ENCODE assay signal across 8 cellular contexts in genomic region chr15:39920510-39921273, GRCh38. TPM values are rescaled to one million over a fixed set of nuclear protein-coding genes. Genes with fewer than 3 reads are reported as not detected.
DNase-seq lines count a peak whose midpoint lies in the region; ATAC-seq and TF ChIP-seq lines count a peak whose summit lies in the region.

No MANE protein-coding gene starts in this region.

- peak overlapping the region; percentile 96 for H3K4ac ChIP-seq in mesendoderm (ENCODE audit: low read depth, low read length)

- peak overlapping the region; percentile 40 for H2BK120ac ChIP-seq in mesendoderm (ENCODE audit: low read depth, low read length)

- H3K4me1 ChIP-seq in mesendoderm (ENCODE audit: control insufficient read depth, low read depth, low read length), result no peaks in the 10 kb centered on the region

- DNase-seq in AG09309 (ENCODE audit: low read depth) (peak; percentile 25), NCI-H526 treated with DMSO at 0.1 percent for 48 hours (lab: John Stamatoyannopoulos, UW) (peak; percentile 78), mesendoderm (peak; percentile 80)
- DNase-seq in activated CD8-positive, alpha-beta memory T cell treated with anti-CD3 and anti-CD28 coated beads for 4 hours (ENCODE audit: low read depth in 2 of 2), result peak; percentile 65 to 75
- DNase-seq in effector memory CD8-positive, alpha-beta T cell, result peak; percentile 69 to 71 (median 70)
- DNase-seq in stimulated activated CD8-positive, alpha-beta memory T cell treated with anti-CD3 and anti-CD28 coated beads, Interleukin-12 subunit alpha, Interleukin-12 subunit beta, amount 100 ng/mL, for 4 hours (ENCODE audit: low read depth), result peak; percentile 73

- H3K56ac ChIP-seq in mesendoderm (ENCODE audit: low read length), result peak overlapping the region; percentile 93

- H4K5ac ChIP-seq in mesendoderm (ENCODE audit: low read length), result peak overlapping the region; percentile 65

- no peak overlapping the region for H2BK5ac ChIP-seq in mesendoderm (ENCODE audit: low read length)

- no peaks in the 10 kb centered on the region for H3K36me3 Mint-ChIP-seq in effector memory CD8-positive, alpha-beta T cell (ENCODE audit: insufficient read depth)

- H4K8ac ChIP-seq in mesendoderm (ENCODE audit: low read depth, low read length), result peak overlapping the region; percentile 77

- no peaks in the 10 kb centered on the region for H3K27me3 ChIP-seq in mesendoderm (ENCODE audit: insufficient read depth, low read length, poor library complexity)

- H3K4me3 ChIP-seq in AG09309 (ENCODE audit: control insufficient read depth, low read depth, low read length) (peak overlapping the region; percentile 82), mesendoderm (ENCODE audit: low read length) (peak overlapping the region; percentile 74)

- H3K36me3 ChIP-seq in mesendoderm (ENCODE audit: control insufficient read depth, insufficient read depth, low read length), result no peaks in the 10 kb centered on the region

- peak overlapping the region; percentile 94 for H3K23ac ChIP-seq in mesendoderm (ENCODE audit: low read length)

- no CpG with 5 or more reads among the region's 70 CpGs for WGBS in mesendoderm (ENCODE audit: extremely low coverage, insufficient coverage, low lambda C conversion rate)

- no peaks in the 10 kb centered on the region for H3K9me3 Mint-ChIP-seq in effector memory CD8-positive, alpha-beta T cell

- no peak overlapping the region for H3K27ac ChIP-seq in mesendoderm (ENCODE audit: low read depth, low read length)

- no peak overlapping the region for H2AK5ac ChIP-seq in mesendoderm (ENCODE audit: low read length)

- peak overlapping the region; percentile 83 for H3K9ac ChIP-seq in mesendoderm (ENCODE audit: low read length)

- ATAC-seq in GM18909 (IDR thresholded peaks at IDR 0.05; ENCODE audit: poor library complexity, unreplicated experiment) (peak; percentile 85), HG03135 (IDR thresholded peaks at IDR 0.05; ENCODE audit: unreplicated experiment) (peak; percentile 80)
- peak; percentile 91 for ATAC-seq in effector memory CD8-positive, alpha-beta T cell (replicated peaks)

- peak overlapping the region; percentile 97 for H3K4me2 ChIP-seq in mesendoderm (ENCODE audit: low read length)

- TF ChIP-seq CTCF in AG09309 (IDR thresholded peaks at IDR 0.05; ENCODE audit: control insufficient read depth, insufficient read depth, low read depth, low read length, missing control alignments), result no peak

- H2BK15ac ChIP-seq in mesendoderm (replicated peaks; ENCODE audit: low read depth), result no peak overlapping the region

- peak overlapping the region; percentile 63 for H3K18ac ChIP-seq in mesendoderm (ENCODE audit: low read length)

- peaks cover 17 to 31% of the 10 kb centered on the region in 2 donors for H3K27me3 Mint-ChIP-seq in effector memory CD8-positive, alpha-beta T cell

- H3K4me1 Mint-ChIP-seq in effector memory CD8-positive, alpha-beta T cell (ENCODE audit: low read depth in 2 of 2), result peaks cover 7 to 8% of the 10 kb centered on the region in 2 donors

- peak overlapping the region; percentile 66 to 67 for H3K27ac Mint-ChIP-seq in effector memory CD8-positive, alpha-beta T cell

- peak overlapping the region; percentile 83 to 84 for H3K4me3 Mint-ChIP-seq in effector memory CD8-positive, alpha-beta T cell

- H3K79me2 ChIP-seq in mesendoderm (ENCODE audit: control insufficient read depth, insufficient read depth, low read length), result peaks cover 12% of the 10 kb centered on the region

- H3K79me1 ChIP-seq in mesendoderm (ENCODE audit: low read length), result no peaks in the 10 kb centered on the region

RNA-seq across cellular contexts. Expression of gene GPR176, which starts 0.6 kb away (rescaled TPM):
- 14.7 TPM for polyA plus RNA-seq in mesendoderm (2013, experiment 1 of 2)
- 16.5 TPM for polyA plus RNA-seq in mesendoderm (2013, experiment 2 of 2)

RNA-seq across cellular contexts. Expression of gene EIF2AK4, which starts 13.2 kb away (rescaled TPM):
- polyA plus RNA-seq in mesendoderm (2013, experiment 1 of 2), result 44.1 TPM
- polyA plus RNA-seq in mesendoderm (2013, experiment 2 of 2), result 47.3 TPM

Comparison
In these comparisons a context has a peak if more than half of its experiments do, and no peak if none do; other contexts are left out.
1. DNase-seq: peak in every context shown above with its lines; median percentile 80 in mesendoderm; 78 in NCI-H526 treated with DMSO at 0.1 percent for 48 hours; 73 in stimulated activated CD8-positive, alpha-beta memory T cell treated with anti-CD3 and anti-CD28 coated beads, Interleukin-12 subunit alpha, Interleukin-12 subunit beta, amount 100 ng/mL, for 4 hours; 70 in activated CD8-positive, alpha-beta memory T cell treated with anti-CD3 and anti-CD28 coated beads for 4 hours; 70 in effector memory CD8-positive, alpha-beta T cell; 25 in AG09309.